2 cellular contexts compared by ENCODE assay signal in the genomic region with DNA sequence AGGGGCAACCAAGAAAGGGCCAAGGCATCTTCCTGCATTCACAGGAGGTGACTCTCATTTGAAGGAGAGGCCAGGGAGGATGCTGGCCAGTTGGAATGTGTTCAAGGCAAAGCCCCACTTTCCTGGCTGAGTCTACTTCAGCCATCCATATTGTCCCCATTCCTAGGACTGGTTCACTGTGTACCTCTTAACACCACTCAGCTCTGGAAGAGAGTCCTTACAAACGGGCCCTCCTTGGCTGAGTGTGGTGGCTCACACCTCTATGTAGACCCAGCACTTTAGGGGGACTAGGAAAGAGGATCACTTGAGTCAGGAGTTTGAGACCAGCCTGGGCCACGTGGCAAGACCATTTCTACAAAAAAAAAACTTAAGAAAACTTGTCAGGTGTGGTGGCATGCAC.
A peak's percentile ranks its signal among the peaks of the same experiment; 100 is the strongest.
TF ChIP-seq lines count a peak whose summit lies in the region.

No MANE protein-coding gene starts in this region.

TF ChIP-seq in K562, 482 proteins besides CTCF, POLR2A, EP300 and RAD21:
- TF ChIP-seq ZNF318 (IDR thresholded peaks at IDR 0.05; ENCODE audit: borderline replicate concordance in 1 of 2, low read depth in 1 of 2) (no peak), PHF21A (IDR thresholded peaks at IDR 0.05; ENCODE audit: borderline replicate concordance, low read depth) (no peak), RCOR1 (IDR thresholded peaks at IDR 0.05; ENCODE audit: borderline replicate concordance in 1 of 2, low read depth in 2 of 2, low read length in 2 of 2) (no peak), NR4A1 (CRISPR knock-in tag; IDR thresholded peaks at IDR 0.05) (no peak), NR4A1 (tag; IDR thresholded peaks at IDR 0.05) (no peak), ZFP30 (CRISPR knock-in tag; IDR thresholded peaks at IDR 0.05; ENCODE audit: borderline replicate concordance) (no peak), PHTF2 (CRISPR knock-in tag; IDR thresholded peaks at IDR 0.05) (no peak), LARP7 (IDR thresholded peaks at IDR 0.05) (no peak)
- TF ChIP-seq, protein P1, sequence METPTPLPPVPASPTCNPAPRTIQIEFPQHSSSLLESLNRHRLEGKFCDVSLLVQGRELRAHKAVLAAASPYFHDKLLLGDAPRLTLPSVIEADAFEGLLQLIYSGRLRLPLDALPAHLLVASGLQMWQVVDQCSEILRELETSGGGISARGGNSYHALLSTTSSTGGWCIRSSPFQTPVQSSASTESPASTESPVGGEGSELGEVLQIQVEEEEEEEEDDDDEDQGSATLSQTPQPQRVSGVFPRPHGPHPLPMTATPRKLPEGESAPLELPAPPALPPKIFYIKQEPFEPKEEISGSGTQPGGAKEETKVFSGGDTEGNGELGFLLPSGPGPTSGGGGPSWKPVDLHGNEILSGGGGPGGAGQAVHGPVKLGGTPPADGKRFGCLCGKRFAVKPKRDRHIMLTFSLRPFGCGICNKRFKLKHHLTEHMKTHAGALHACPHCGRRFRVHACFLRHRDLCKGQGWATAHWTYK (CRISPR knock-in tag; IDR thresholded peaks at IDR 0.05), result no peak
- TF ChIP-seq, protein P2, sequence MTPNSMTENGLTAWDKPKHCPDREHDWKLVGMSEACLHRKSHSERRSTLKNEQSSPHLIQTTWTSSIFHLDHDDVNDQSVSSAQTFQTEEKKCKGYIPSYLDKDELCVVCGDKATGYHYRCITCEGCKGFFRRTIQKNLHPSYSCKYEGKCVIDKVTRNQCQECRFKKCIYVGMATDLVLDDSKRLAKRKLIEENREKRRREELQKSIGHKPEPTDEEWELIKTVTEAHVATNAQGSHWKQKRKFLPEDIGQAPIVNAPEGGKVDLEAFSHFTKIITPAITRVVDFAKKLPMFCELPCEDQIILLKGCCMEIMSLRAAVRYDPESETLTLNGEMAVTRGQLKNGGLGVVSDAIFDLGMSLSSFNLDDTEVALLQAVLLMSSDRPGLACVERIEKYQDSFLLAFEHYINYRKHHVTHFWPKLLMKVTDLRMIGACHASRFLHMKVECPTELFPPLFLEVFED (CRISPR knock-in tag; conservative IDR thresholded peaks at IDR 0.05), result no peak

TF ChIP-seq in HepG2, 621 proteins besides CTCF, POLR2A, EP300 and RAD21:
- TF ChIP-seq PAF1 (CRISPR knock-in tag; IDR thresholded peaks at IDR 0.05), result 0 out of 2 replicates have a peak, but pooled peaks have one; percentile 7
- no peak for TF ChIP-seq ZNF558 (CRISPR knock-in tag; IDR thresholded peaks at IDR 0.05; ENCODE audit: borderline replicate concordance)
